In genomic region chr19:15448778-15449619, GRCh38 we compare ENCODE assay signal across 8 cellular contexts. TPM values are rescaled to one million over a fixed set of nuclear protein-coding genes. Genes with fewer than 3 reads are reported as not detected.
A peak's percentile ranks its signal among the peaks of the same experiment; 100 is the strongest.
DNase-seq lines count a peak whose midpoint lies in the region; ATAC-seq and TF ChIP-seq lines count a peak whose summit lies in the region.

No MANE protein-coding gene starts in this region.

- H3K4me1 ChIP-seq in adrenal gland (replicated peaks in 1 of 2) (peaks cover 7 to 10% of the 10 kb centered on the region in 2 donors), lower lobe of right lung (peaks cover 20% of the 10 kb centered on the region), aorta (ENCODE audit: control insufficient read depth in 1 of 2, insufficient read depth in 2 of 2, low read length in 2 of 2) (peaks cover 0 to 1% of the 10 kb centered on the region in 2 donors)

- DNase-seq in G401 (ENCODE audit: low spot score): peak; percentile 47
- DNase-seq in adrenal gland: peak in 4 of 7 donors; percentile 37 to 58 (median 44)
- DNase-seq in lower lobe of right lung: no peak
- no peak for DNase-seq in aorta
- no peak for DNase-seq in dedifferentiated amniotic fluid mesenchymal stem cell (ENCODE audit: extremely low spot score)
- no peak for DNase-seq in A172 (ENCODE audit: low spot score)
- no peak for DNase-seq in activated CD8-positive, alpha-beta memory T cell treated with anti-CD3 and anti-CD28 coated beads for 24 hours

- H3K27me3 ChIP-seq in adrenal gland: no peaks in the 10 kb centered on the region
- H3K27me3 ChIP-seq in lower lobe of right lung (ENCODE audit: low read depth): no peaks in the 10 kb centered on the region
- no peaks in the 10 kb centered on the region for H3K27me3 ChIP-seq in aorta (ENCODE audit: control insufficient read depth in 1 of 2, insufficient read depth in 2 of 2, low read length in 1 of 2)

- TF ChIP-seq CTCF in adrenal gland (IDR thresholded peaks at IDR 0.05) (peak in 1 of 6 experiments; percentile 11), lower lobe of right lung (IDR thresholded peaks at IDR 0.05) (no peak)

- no peak for TF ChIP-seq POLR2A in adrenal gland (IDR thresholded peaks at IDR 0.05)

- peak; percentile 19 for ATAC-seq in HG02885 (IDR thresholded peaks at IDR 0.05; ENCODE audit: poor library complexity, unreplicated experiment)
- peak in 1 of 2 donors; percentile 0 for ATAC-seq in lower lobe of right lung
- ATAC-seq in aorta (ENCODE audit: low FRiP score): no peak

- no peaks in the 10 kb centered on the region for H3K36me3 ChIP-seq in adrenal gland (replicated peaks in 1 of 2)
- H3K36me3 ChIP-seq in lower lobe of right lung: peaks cover 3% of the 10 kb centered on the region
- no peaks in the 10 kb centered on the region for H3K36me3 ChIP-seq in aorta (ENCODE audit: control insufficient read depth in 1 of 2, insufficient read depth in 2 of 2, low read length in 1 of 2)

- intact Hi-C loops in adrenal gland (cut with DNase I): no loop called here
- intact Hi-C loops in lower lobe of right lung (cut with DNase I): no loop called here
- intact Hi-C loops in aorta (cut with DNase I): loop anchor here in 1 of 2 donors (5.0 kb wide), 1 partner anchor 257 kb away; no protein-coding TSS in a partner anchor

- peak overlapping the region in 4 of 5 donors; percentile 64 to 96 (median 68) for H3K27ac ChIP-seq in adrenal gland
- peak overlapping the region; percentile 74 for H3K27ac ChIP-seq in lower lobe of right lung
- no peak overlapping the region for H3K27ac ChIP-seq in aorta (ENCODE audit: low read depth in 1 of 2, low read length in 2 of 2)

- in situ Hi-C loops in G401 (cut with HindIII; ENCODE audit: low sequenced_read_pairs): no loop called here

- 3 to 8% (median 4%) methylated on average over 10 to 42 of the region's 43 CpGs for WGBS in adrenal gland, 4 donors
- 3 to 5% methylated on average over 19 to 43 of the region's 43 CpGs for WGBS in aorta, 2 donors

- H3K4me3 ChIP-seq in adrenal gland (peak overlapping the region in 3 of 4 donors; percentile 10 to 93 (median 62)), lower lobe of right lung (peak overlapping the region; percentile 72), aorta (ENCODE audit: low read length in 2 of 2) (peak overlapping the region; percentile 51 to 66)

- no peaks in the 10 kb centered on the region for H3K9me3 ChIP-seq in adrenal gland (replicated peaks in 1 of 3)
- H3K9me3 ChIP-seq in lower lobe of right lung: no peaks in the 10 kb centered on the region
- no peaks in the 10 kb centered on the region for H3K9me3 ChIP-seq in aorta (ENCODE audit: control insufficient read depth, low read length)

RNA-seq across cellular contexts. Expression of gene WIZ, which starts 0.8 kb away (rescaled TPM):
- total RNA-seq in G401 (2014; rRNA removed; shearing (Covaris generic)): 24.9 and 28.2 TPM in 2 replicates
- total RNA-seq in adrenal gland (10 to 100 TPM; 22.6 to 49.2 (median 36.3) TPM), lower lobe of right lung (25.2 TPM), aorta (10 to 100 TPM; 38.0 to 41.4 TPM)
- polyA plus RNA-seq in adrenal gland (10 to 100 TPM in 2 of 3 donors, 1 to 10 TPM in 1; 7.9 to 48.1 (median 28.3) TPM), aorta (10 to 100 TPM in 1 of 2 donors, 1 to 10 TPM in 1; 8.0 to 23.3 TPM)
- 14.9 and 17.3 TPM in 2 replicates for total RNA-seq in A172 (2014; rRNA removed; shearing (Covaris generic))

RNA-seq across cellular contexts. Expression of gene RASAL3, which starts 15.3 kb away (rescaled TPM):
- not detected in 2 replicates for total RNA-seq in G401 (2014; rRNA removed; shearing (Covaris generic))
- total RNA-seq in adrenal gland (1 to 10 TPM; 2.6 to 7.6 (median 5.5) TPM), lower lobe of right lung (15.0 TPM), aorta (10 to 100 TPM in 1 of 2 donors, 1 to 10 TPM in 1; 6.3 to 10.9 TPM)
- polyA plus RNA-seq in adrenal gland (10 to 100 TPM in 1 of 3 donors, 1 to 10 TPM in 2; 1.1 to 20.5 (median 5.7) TPM), aorta (1 to 10 TPM in 1 of 2 donors, under 1 TPM in 1; 0.90 to 3.3 TPM)
- total RNA-seq in A172 (2014; rRNA removed; shearing (Covaris generic)): not detected in 2 replicates

RNA-seq across cellular contexts. Expression of gene AKAP8L, which starts 30.2 kb away (rescaled TPM):
- total RNA-seq in G401 (2014; rRNA removed; shearing (Covaris generic)): 86.3 and 92.4 TPM in 2 replicates
- total RNA-seq in adrenal gland (100 to 1,000 TPM in 5 of 8 donors, 10 to 100 TPM in 3; 48.3 to 206 (median 131) TPM), lower lobe of right lung (94.2 TPM), aorta (100 to 1,000 TPM in 1 of 2 donors, 10 to 100 TPM in 1; 70.8 to 106 TPM)
- polyA plus RNA-seq in adrenal gland (100 to 1,000 TPM in 2 of 3 donors, 10 to 100 TPM in 1; 60.5 to 652 (median 264) TPM), aorta (100 to 1,000 TPM in 1 of 2 donors, 10 to 100 TPM in 1; 34.7 to 243 TPM)
- total RNA-seq in A172 (2014; rRNA removed; shearing (Covaris generic)): 53.2 and 56.4 TPM in 2 replicates

RNA-seq across cellular contexts. Expression of gene PGLYRP2, which starts 30.3 kb away (rescaled TPM):
- total RNA-seq in G401 (2014; rRNA removed; shearing (Covaris generic)): not detected in 2 replicates
- total RNA-seq in adrenal gland (not detected), lower lobe of right lung (not detected), aorta (not detected)
- polyA plus RNA-seq in adrenal gland (not detected), aorta (not detected)
- not detected in 2 replicates for total RNA-seq in A172 (2014; rRNA removed; shearing (Covaris generic))

RNA-seq across cellular contexts. Expression of gene CYP4F22, which starts 59.3 kb away (rescaled TPM):
- total RNA-seq in G401 (2014; rRNA removed; shearing (Covaris generic)): 0.80 and 2.8 TPM in 2 replicates
- total RNA-seq in adrenal gland (under 1 TPM in 2 of 8 donors, not detected in 6; 0.11 to 0.34 TPM), lower lobe of right lung (0.24 TPM), aorta (not detected)
- polyA plus RNA-seq in adrenal gland (not detected), aorta (not detected)
- total RNA-seq in A172 (2014; rRNA removed; shearing (Covaris generic)): not detected in 2 replicates

Comparison
In these comparisons a context has a peak if more than half of its experiments do, and no peak if none do; other contexts are left out.
1. DNase-seq: peak in G401 (single experiment) and adrenal gland (4 of 7); none in lower lobe of right lung (single experiment), aorta (0 of 2), dedifferentiated amniotic fluid mesenchymal stem cell (single experiment), A172 (single experiment) and activated CD8-positive, alpha-beta memory T cell treated with anti-CD3 and anti-CD28 coated beads for 24 hours (single experiment).
2. H3K27ac ChIP-seq: peak in adrenal gland (4 of 5) and lower lobe of right lung (single experiment); none in aorta (0 of 2).
3. Peak in every context shown above with its lines, with median percentiles within 50 percentile points of each other: H3K4me3 ChIP-seq.